ENCODE assay signal across 24 cellular contexts in the genomic region with DNA sequence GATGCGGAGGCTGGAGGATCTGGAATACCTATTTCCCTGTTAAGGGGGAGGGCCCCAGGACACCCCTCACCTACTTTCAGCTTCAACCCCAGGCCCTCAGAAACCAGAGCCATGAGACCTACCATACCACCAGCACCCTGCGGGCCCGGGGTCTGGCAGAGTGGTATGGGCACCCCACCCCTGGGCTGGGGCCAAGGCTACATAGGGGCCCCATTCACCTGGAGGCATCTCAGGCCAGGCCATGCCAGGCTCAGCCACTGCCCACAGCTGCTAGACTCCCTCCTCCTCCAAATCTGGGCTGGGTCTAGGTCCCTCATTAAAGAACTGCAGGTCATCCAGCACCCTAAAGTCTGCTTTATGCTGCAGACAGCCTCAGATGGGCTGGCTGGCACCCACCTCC. TPM values are rescaled to one million over a fixed set of nuclear protein-coding genes. Genes with fewer than 3 reads are reported as not detected.
"Had no signal": no experiment of that assay in that cellular context is flagged by ENCODE, and none has a peak within 500 bp of the region (broad histone marks: within the 10 kb centered on the region; RNA-seq: fewer than 3 reads in every experiment).

No MANE protein-coding gene starts in this region.

- H3K27me3 ChIP-seq: hepatocyte, suprapubic skin, transverse colon, uterus had no signal

- FAIRE-seq: bronchial epithelial cell, TTC549 had no signal

- H3K27ac ChIP-seq: hepatocyte, suprapubic skin, transverse colon, uterus had no signal

- H3K9me3 Mint-ChIP-seq: activated naive CD4-positive, alpha-beta T cell treated with anti-CD3 and anti-CD28 coated beads, Interleukin-2, amount 10 ng/mL, durations not matched to agents 7 days and 5 days; activated T-cell treated with anti-CD3 and anti-CD28 coated beads, Interleukin-2, amount 50 U/mL, for 24 hours; activated T-helper 2 cell treated with anti-CD3 and anti-CD28 coated beads, Interferon-gamma antibody, Interleukin-2, Interleukin-4, amounts not matched to agents 10 μg/mL and 5 μg/mL and 100 μg/mL, durations not matched to agents 14 hours and 24 hours and 36 hours; effector memory CD8-positive, alpha-beta T cell; naive B cell; stimulated activated naive CD8-positive, alpha-beta T cell treated with anti-CD3 and anti-CD28 coated beads, Interleukin-15, Interleukin-2, amounts not matched to agents 100 ng/mL and 50 ng/mL, for 24 hours had no signal

- H3K4me3 ChIP-seq: hepatocyte, mucosa of descending colon, suprapubic skin, transverse colon, uterus had no signal

- H3K27me3 Mint-ChIP-seq: activated CD4-positive, alpha-beta T cell treated with anti-CD3 and anti-CD28 coated beads for 36 hours; activated naive CD4-positive, alpha-beta T cell treated with anti-CD3 and anti-CD28 coated beads, Interleukin-2, amount 10 ng/mL, durations not matched to agents 7 days and 5 days; activated T-cell treated with anti-CD3 and anti-CD28 coated beads, Interleukin-2, amount 50 U/mL, for 24 hours; effector memory CD8-positive, alpha-beta T cell; naive B cell; stimulated activated naive CD8-positive, alpha-beta T cell treated with anti-CD3 and anti-CD28 coated beads, Interleukin-15, Interleukin-2, amounts not matched to agents 100 ng/mL and 50 ng/mL, for 24 hours had no signal

- H3K27ac Mint-ChIP-seq: activated CD4-positive, alpha-beta T cell treated with anti-CD3 and anti-CD28 coated beads for 36 hours; activated T-helper 2 cell treated with anti-CD3 and anti-CD28 coated beads, Interferon-gamma antibody, Interleukin-2, Interleukin-4, amounts not matched to agents 10 μg/mL and 5 μg/mL and 100 μg/mL, durations not matched to agents 14 hours and 24 hours and 36 hours; effector memory CD8-positive, alpha-beta T cell; stimulated activated naive CD8-positive, alpha-beta T cell treated with anti-CD3 and anti-CD28 coated beads, Interleukin-15, Interleukin-2, amounts not matched to agents 100 ng/mL and 50 ng/mL, for 24 hours had no signal

- H3K9me3 ChIP-seq: mucosa of descending colon, suprapubic skin, transverse colon, uterus had no signal

- H3K4me1 Mint-ChIP-seq: activated CD4-positive, alpha-beta T cell treated with anti-CD3 and anti-CD28 coated beads for 36 hours; activated naive CD4-positive, alpha-beta T cell treated with anti-CD3 and anti-CD28 coated beads, Interleukin-2, amount 10 ng/mL, durations not matched to agents 7 days and 5 days had no signal

- ATAC-seq: effector memory CD8-positive, alpha-beta T cell; mucosa of descending colon had no signal

- DNase-seq: activated CD4-positive, alpha-beta T cell treated with anti-CD3 and anti-CD28 coated beads for 36 hours; activated CD4-positive, alpha-beta T cell treated with anti-CD3 and anti-CD28 coated beads, Interleukin-2, amount 50 U/mL, for 48 hours; activated naive CD4-positive, alpha-beta T cell treated with anti-CD3 and anti-CD28 coated beads, Interleukin-2, amount 10 ng/mL, durations not matched to agents 7 days and 5 days; activated T-cell treated with anti-CD3 and anti-CD28 coated beads, Interleukin-2, amount 50 U/mL, for 24 hours; effector memory CD8-positive, alpha-beta T cell; foreskin fibroblast; mesenchymal stem cell; mucosa of descending colon; naive B cell; retina; stimulated activated CD4-positive, alpha-beta T cell treated with anti-CD3 and anti-CD28 coated beads, Interleukin-12 subunit alpha, Interleukin-12 subunit beta, amount 100 ng/mL, for 4 hours; stimulated activated CD4-positive, alpha-beta T cell treated with anti-CD3 and anti-CD28 coated beads, Interleukin-1b, Interleukin-23, amount 100 ng/mL, for 48 hours; stimulated activated CD8-positive, alpha-beta memory T cell treated with anti-CD3 and anti-CD28 coated beads, Interleukin-4, amount 100 ng/mL, for 48 hours; transverse colon; uterus had no signal

- H3K4me3 Mint-ChIP-seq: activated CD4-positive, alpha-beta T cell treated with anti-CD3 and anti-CD28 coated beads for 36 hours; activated naive CD4-positive, alpha-beta T cell treated with anti-CD3 and anti-CD28 coated beads, Interleukin-2, amount 10 ng/mL, durations not matched to agents 7 days and 5 days; activated T-cell treated with anti-CD3 and anti-CD28 coated beads, Interleukin-2, amount 50 U/mL, for 24 hours; effector memory CD8-positive, alpha-beta T cell; stimulated activated naive CD8-positive, alpha-beta T cell treated with anti-CD3 and anti-CD28 coated beads, Interleukin-15, Interleukin-2, amounts not matched to agents 100 ng/mL and 50 ng/mL, for 24 hours had no signal

- H2AFZ ChIP-seq: hepatocyte had no signal

- H3K4me2 ChIP-seq: hepatocyte had no signal

- H3K4me1 ChIP-seq: suprapubic skin, transverse colon, uterus had no signal

- H3K36me3 ChIP-seq: uterus had no signal

- H3K79me2 ChIP-seq: hepatocyte had no signal

RNA-seq across cellular contexts. Expression of a gene that starts 9.0 kb away (rescaled TPM):
- total RNA-seq: activated CD4-positive, alpha-beta T cell treated with anti-CD3 and anti-CD28 coated beads for 36 hours; activated T-helper 2 cell treated with anti-CD3 and anti-CD28 coated beads, Interferon-gamma antibody, Interleukin-2, Interleukin-4, amounts not matched to agents 10 μg/mL and 5 μg/mL and 100 μg/mL, durations not matched to agents 14 hours and 24 hours and 36 hours; bronchial epithelial cell; glomerular endothelial cell; hepatocyte; lower leg skin; mucosa of descending colon; suprapubic skin; T-helper 2 cell treated with Interferon-gamma antibody and Interleukin-4, amounts not matched to agents 100 ng/mL and 5 ng/mL, for 36 hours; transverse colon; uterus had no signal
- polyA plus RNA-seq: hepatocyte had no signal

RNA-seq across cellular contexts. Expression of a gene that starts 17.2 kb away (rescaled TPM):
- total RNA-seq: activated T-helper 2 cell treated with anti-CD3 and anti-CD28 coated beads, Interferon-gamma antibody, Interleukin-2, Interleukin-4, amounts not matched to agents 10 μg/mL and 5 μg/mL and 100 μg/mL, durations not matched to agents 14 hours and 24 hours and 36 hours; bronchial epithelial cell; hepatocyte; suprapubic skin had no signal
- polyA plus RNA-seq: hepatocyte had no signal
